16 cellular contexts compared by ENCODE assay signal in genomic region chr10:43680035-43680434, GRCh38. TPM values are rescaled to one million over a fixed set of nuclear protein-coding genes. Genes with fewer than 3 reads are reported as not detected.
DNase-seq lines count a peak whose midpoint lies in the region; ATAC-seq and TF ChIP-seq lines count a peak whose summit lies in the region.
"Had no signal": no experiment of that assay in that cellular context is flagged by ENCODE, and none has a peak within 500 bp of the region (broad histone marks: within the 10 kb centered on the region; RNA-seq: fewer than 3 reads in every experiment).

No MANE protein-coding gene starts in this region.

- H3K4me3 ChIP-seq in body of pancreas: no peak overlapping the region
- H3K4me3 ChIP-seq: gastroesophageal sphincter had no signal

- peak; percentile 63 for DNase-seq in Daoy (ENCODE audit: low read depth)
- DNase-seq in LHCN-M2 (ENCODE audit: low read depth): peak; percentile 20
- DNase-seq in body of pancreas: no peak
- DNase-seq in iris pigment epithelial cell (ENCODE audit: low read depth): peak; percentile 49
- DNase-seq in 8988T: no peak
- no peak for DNase-seq in HuH-7.5 (ENCODE audit: low spot score)
- DNase-seq: activated CD4-positive, CD25-positive, alpha-beta regulatory T cell; activated CD8-positive, alpha-beta memory T cell treated with anti-CD3 and anti-CD28 coated beads, Interleukin-2, amount 50 U/mL, for 4 hours; activated naive CD4-positive, alpha-beta T cell treated with Interleukin-2 at 50 U/mL for 16 hours; effector CD4-positive, alpha-beta T cell; NCI-H2081; retina; T-cell had no signal

- H3K9me3 ChIP-seq in body of pancreas: no peaks in the 10 kb centered on the region

- TF ChIP-seq CTCF in body of pancreas (IDR thresholded peaks at IDR 0.05): no peak

- 64 to 69% methylated on average over 4 of the region's 4 CpGs for WGBS in body of pancreas, 2 donors

- H3K27me3 ChIP-seq in body of pancreas: no peaks in the 10 kb centered on the region
- H3K27me3 ChIP-seq: gastroesophageal sphincter had no signal

- intact Hi-C loops in body of pancreas (cut with DNase I): no loop called here

- peak overlapping the region; percentile 1 to 63 (median 42) for H3K27ac ChIP-seq in body of pancreas

- no peak for TF ChIP-seq POLR2A in body of pancreas (IDR thresholded peaks at IDR 0.05)

- peaks cover 27% of the 10 kb centered on the region for H3K4me1 ChIP-seq in body of pancreas

- H3K36me3 ChIP-seq in body of pancreas (replicated peaks in 1 of 2; ENCODE audit: insufficient read depth in 1 of 2, low read depth in 2 of 2): no peaks in the 10 kb centered on the region
- H3K36me3 ChIP-seq: gastroesophageal sphincter had no signal

- no peak for ATAC-seq in body of pancreas
- no peak for ATAC-seq in esophagus mucosa
- ATAC-seq in HG03159 (IDR thresholded peaks at IDR 0.05; ENCODE audit: unreplicated experiment): no peak
- ATAC-seq: T-cell had no signal

RNA-seq across cellular contexts. Expression of gene ZNF32, which starts 31.4 kb away (rescaled TPM):
- 16.5 and 23.5 TPM in 2 replicates for total RNA-seq in Daoy (2014; rRNA removed; shearing (Covaris generic))
- total RNA-seq in LHCN-M2 (2014; rRNA removed) (36.7 and 37.4 TPM in 2 replicates), body of pancreas (10 to 100 TPM; 31.6 to 47.5 TPM), esophagus mucosa (16.8 TPM)
- 32.5 TPM for polyA plus RNA-seq in LHCN-M2 (2012)

Comparison
In these comparisons a context has a peak if more than half of its experiments do, and no peak if none do; other contexts are left out.
1. DNase-seq: peak in Daoy (single experiment), LHCN-M2 (single experiment) and iris pigment epithelial cell (single experiment); none in body of pancreas (0 of 4), 8988T (single experiment) and HuH-7.5 (single experiment).